Comparison of ENCODE assay signal across 8 cellular contexts in the genomic region with DNA sequence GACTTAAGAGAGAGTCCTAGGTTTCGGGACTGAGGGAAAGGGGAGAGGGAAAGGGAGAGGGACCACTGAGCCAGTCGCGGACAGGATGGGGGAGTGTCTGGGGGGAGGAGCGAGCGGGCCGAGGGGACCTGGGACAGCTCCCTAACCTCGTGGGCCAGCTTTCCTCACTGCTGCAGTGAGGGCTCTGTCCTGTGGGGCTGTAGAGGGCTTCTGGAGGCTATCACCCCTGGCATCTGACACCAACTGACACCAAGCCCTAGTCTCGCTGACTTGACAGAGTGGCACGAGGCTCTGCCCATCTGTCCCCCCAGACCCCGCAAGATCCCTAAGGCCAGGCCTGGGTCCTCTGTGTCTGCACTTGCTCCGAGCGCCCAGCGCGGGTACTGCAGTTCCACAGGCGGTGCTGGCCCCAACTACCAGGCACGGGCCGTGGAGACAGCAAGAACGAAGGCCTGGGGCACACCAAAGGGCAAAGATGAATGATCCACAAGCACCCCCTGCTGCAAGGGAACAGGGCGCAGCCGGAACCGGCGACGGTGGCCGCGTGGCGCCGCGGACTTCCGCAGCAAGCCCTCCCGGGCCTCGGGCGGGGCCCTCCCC. TPM values are rescaled to one million over a fixed set of nuclear protein-coding genes. Genes with fewer than 3 reads are reported as not detected.
A peak's percentile ranks its signal among the peaks of the same experiment; 100 is the strongest.
DNase-seq lines count a peak whose midpoint lies in the region; ATAC-seq and TF ChIP-seq lines count a peak whose summit lies in the region.

No MANE protein-coding gene starts in this region.

- no peak for DNase-seq in AG04450 (ENCODE audit: low read depth, low spot score)
- peak; percentile 73 for DNase-seq in OCI-M1 (lab: John Stamatoyannopoulos, UW)
- no peak for DNase-seq in breast epithelium (ENCODE audit: low spot score in 2 of 2)
- DNase-seq in left kidney (ENCODE audit: low read depth, low spot score) = peak; percentile 57
- DNase-seq in stimulated activated effector memory CD8-positive, alpha-beta T cell treated with anti-CD3 and anti-CD28 coated beads, Interleukin-12 subunit alpha, Interleukin-12 subunit beta, amount 100 ng/mL, for 72 hours (ENCODE audit: low spot score in 2 of 2) = no peak
- DNase-seq in pons (ENCODE audit: low spot score) = no peak

- H3K27me3 ChIP-seq in AG04450 (ENCODE audit: control insufficient read depth, insufficient read depth, low read length) (no peaks in the 10 kb centered on the region), breast epithelium (peaks cover 0 to 53% of the 10 kb centered on the region in 2 donors)

- intact Hi-C loops in breast epithelium (cut with DNase I; ENCODE audit: low total_unique reads) = no loop called here

- H3K36me3 ChIP-seq in breast epithelium = no peaks in the 10 kb centered on the region

- peak overlapping the region; percentile 66 for H3K4me3 Mint-ChIP-seq in stimulated activated effector memory CD8-positive, alpha-beta T cell treated with anti-CD3 and anti-CD28 coated beads, Interleukin-12 subunit alpha, Interleukin-12 subunit beta, amount 100 ng/mL, for 72 hours

- H3K27ac ChIP-seq in AG04450 (ENCODE audit: low read depth, low read length) = no peak overlapping the region
- peak overlapping the region; percentile 45 to 79 for H3K27ac ChIP-seq in breast epithelium

- H3K4me1 ChIP-seq in breast epithelium = no peaks in the 10 kb centered on the region

- no peak for TF ChIP-seq POLR2A in GM18505 (IDR thresholded peaks at IDR 0.05; ENCODE audit: borderline replicate concordance, extremely low read depth, insufficient read depth, insufficient read length)
- TF ChIP-seq POLR2A in breast epithelium (IDR thresholded peaks at IDR 0.05) = no peak

- TF ChIP-seq CTCF in AG04450 (IDR thresholded peaks at IDR 0.05; ENCODE audit: low read depth, low read length) (peak; percentile 21; the same call in 1 of the 2 replicates), breast epithelium (IDR thresholded peaks at IDR 0.05) (peak in 1 of 3 donors; percentile 30)

- CTCF ChIA-PET in AG04450 (lab: Charles Lee) = interaction anchor here (0.6 to 5.5 kb wide), 10 partner anchors 9 to 46 kb away, joined by 3 to 62 read pairs (median 8); a partner anchor contains a TSS

- peaks cover 12% of the 10 kb centered on the region for H3K4me1 Mint-ChIP-seq in stimulated activated effector memory CD8-positive, alpha-beta T cell treated with anti-CD3 and anti-CD28 coated beads, Interleukin-12 subunit alpha, Interleukin-12 subunit beta, amount 100 ng/mL, for 72 hours

- POLR2A ChIA-PET in AG04450 (lab: Yijun Ruan, JAX) = interaction anchor here (2.3 kb wide), 1 partner anchor 24 kb away, joined by 8 read pairs; a partner anchor contains a TSS

- no peaks in the 10 kb centered on the region for H3K9me3 ChIP-seq in AG04450 (ENCODE audit: control insufficient read depth, insufficient read depth, low read length)
- no peaks in the 10 kb centered on the region for H3K9me3 ChIP-seq in breast epithelium

- no peak overlapping the region for H3K27ac Mint-ChIP-seq in stimulated activated effector memory CD8-positive, alpha-beta T cell treated with anti-CD3 and anti-CD28 coated beads, Interleukin-12 subunit alpha, Interleukin-12 subunit beta, amount 100 ng/mL, for 72 hours

- peaks cover 21% of the 10 kb centered on the region for H3K36me3 Mint-ChIP-seq in stimulated activated effector memory CD8-positive, alpha-beta T cell treated with anti-CD3 and anti-CD28 coated beads, Interleukin-12 subunit alpha, Interleukin-12 subunit beta, amount 100 ng/mL, for 72 hours

- no peaks in the 10 kb centered on the region for H3K9me3 Mint-ChIP-seq in stimulated activated effector memory CD8-positive, alpha-beta T cell treated with anti-CD3 and anti-CD28 coated beads, Interleukin-12 subunit alpha, Interleukin-12 subunit beta, amount 100 ng/mL, for 72 hours

- peak; percentile 27 for ATAC-seq in GM18505 (IDR thresholded peaks at IDR 0.05; ENCODE audit: unreplicated experiment)
- ATAC-seq in HG02884 (IDR thresholded peaks at IDR 0.05; ENCODE audit: unreplicated experiment) = peak; percentile 29
- peak; percentile 52 for ATAC-seq in stimulated activated effector memory CD8-positive, alpha-beta T cell treated with anti-CD3 and anti-CD28 coated beads, Interleukin-12 subunit alpha, Interleukin-12 subunit beta, amount 100 ng/mL, for 72 hours

- H3K4me3 ChIP-seq in AG04450 (ENCODE audit: low read depth, low read length) = peak overlapping the region; percentile 67
- peak overlapping the region; percentile 63 to 73 (median 64) for H3K4me3 ChIP-seq in breast epithelium

RNA-seq across cellular contexts. Expression of a gene that starts 0.5 kb away (rescaled TPM):
- 13.2 and 16.5 TPM in 2 replicates for polyA plus RNA-seq in AG04450 (2011; rRNA removed)
- 16.2 and 23.0 TPM in 2 replicates for polyA minus RNA-seq in AG04450 (2011; rRNA and poly(A)+ RNA removed)
- 10 to 100 TPM; 19.0 to 26.2 (median 21.9) TPM for total RNA-seq in breast epithelium

RNA-seq across cellular contexts. Expression of a gene that starts 24.1 kb away (rescaled TPM):
- not detected in 2 replicates for polyA plus RNA-seq in AG04450 (2011; rRNA removed)
- polyA minus RNA-seq in AG04450 (2011; rRNA and poly(A)+ RNA removed) = not detected in 2 replicates
- 1 to 10 TPM; 1.0 to 4.3 (median 1.9) TPM for total RNA-seq in breast epithelium

RNA-seq across cellular contexts. Expression of a gene that starts 24.9 kb away (rescaled TPM):
- 97.2 and 143 TPM in 2 replicates for polyA plus RNA-seq in AG04450 (2011; rRNA removed)
- polyA minus RNA-seq in AG04450 (2011; rRNA and poly(A)+ RNA removed) = 66.2 and 82.8 TPM in 2 replicates
- 10 to 100 TPM in 2 of 3 donors, 1 to 10 TPM in 1; 9.7 to 21.3 (median 11.0) TPM for total RNA-seq in breast epithelium

RNA-seq across cellular contexts. Expression of a gene that starts 47.5 kb away (rescaled TPM):
- 0.01 TPM in 1 of 2 replicates, not detected in the other for polyA plus RNA-seq in AG04450 (2011; rRNA removed)
- not detected in 2 replicates for polyA minus RNA-seq in AG04450 (2011; rRNA and poly(A)+ RNA removed)
- not detected for total RNA-seq in breast epithelium

RNA-seq across cellular contexts. Expression of a gene that starts 58.6 kb away (rescaled TPM):
- polyA plus RNA-seq in AG04450 (2011; rRNA removed) = 0.02 TPM in 2 replicates
- 0.04 and 0.05 TPM in 2 replicates for polyA minus RNA-seq in AG04450 (2011; rRNA and poly(A)+ RNA removed)
- total RNA-seq in breast epithelium = 1 to 10 TPM in 2 of 3 donors, under 1 TPM in 1; 0.29 to 1.6 (median 1.3) TPM

Comparison
In these comparisons a context has a peak if more than half of its experiments do, and no peak if none do; other contexts are left out.
1. DNase-seq: peak in OCI-M1 (single experiment) and left kidney (single experiment); none in AG04450 (single experiment), breast epithelium (0 of 2), stimulated activated effector memory CD8-positive, alpha-beta T cell treated with anti-CD3 and anti-CD28 coated beads, Interleukin-12 subunit alpha, Interleukin-12 subunit beta, amount 100 ng/mL, for 72 hours (0 of 2) and pons (single experiment).
2. Peak in every context shown above with its lines, with median percentiles within 50 percentile points of each other: ATAC-seq.